Comparison of ENCODE assay signal across 8 cellular contexts in genomic region chr1:8889925-8890785, GRCh38. TPM values are rescaled to one million over a fixed set of nuclear protein-coding genes. Genes with fewer than 3 reads are reported as not detected.
DNase-seq lines count a peak whose midpoint lies in the region; ATAC-seq lines count a peak whose summit lies in the region.

No MANE protein-coding gene starts in this region.

- peak; percentile 82 for DNase-seq in LHCN-M2 (ENCODE audit: low read depth)
- peak in 55 of 58 donors; percentile 17 to 94 (median 77) for DNase-seq in anterior cingulate cortex (lab: John Stamatoyannopoulos, UW)
- DNase-seq in inferior parietal cortex (ENCODE audit: extremely low spot score): peak; percentile 60
- DNase-seq in stromal cell of bone marrow (ENCODE audit: low read depth): peak; percentile 75
- no peak for DNase-seq in ecto neural progenitor cell (ENCODE audit: low spot score)
- no peak for DNase-seq in iPS-NIHi11 (ENCODE audit: low spot score)
- DNase-seq in mesenteric fat pad (ENCODE audit: low spot score): no peak

- no peak for ATAC-seq in GM21367 (IDR thresholded peaks at IDR 0.05; ENCODE audit: unreplicated experiment)

RNA-seq across cellular contexts. Expression of gene ENO1, which starts 11.7 kb away (rescaled TPM):
- total RNA-seq in LHCN-M2 (2014; rRNA removed) (2,184 and 2,442 TPM in 2 replicates), mesenteric fat pad (863 TPM)
- 2,381 TPM for polyA plus RNA-seq in LHCN-M2 (2012)

RNA-seq across cellular contexts. Expression of gene CA6, which starts 55.5 kb away (rescaled TPM):
- not detected in 2 replicates for total RNA-seq in LHCN-M2 (2014; rRNA removed)
- polyA plus RNA-seq in LHCN-M2 (2012): not detected
- total RNA-seq in mesenteric fat pad: not detected

Comparison
In these comparisons a context has a peak if more than half of its experiments do, and no peak if none do; other contexts are left out.
1. DNase-seq: peak in LHCN-M2 (single experiment), anterior cingulate cortex (55 of 58), inferior parietal cortex (single experiment) and stromal cell of bone marrow (single experiment); none in ecto neural progenitor cell (single experiment), iPS-NIHi11 (single experiment) and mesenteric fat pad (single experiment).